Comparison of ENCODE assay signal across 34 cellular contexts in genomic region chr2:156834431-156834830, GRCh38.
"Had no signal": no experiment of that assay in that cellular context is flagged by ENCODE, and none has a peak within 500 bp of the region (broad histone marks: within the 10 kb centered on the region; RNA-seq: fewer than 3 reads in every experiment).

No MANE protein-coding gene starts in this region.

- DNase-seq: Karpas-422, Kasumi-1, MG63, MM.1S, MV-4-11, NCI-H1048, NCI-H1092, NCI-H1092 treated with DMSO at 0.1 percent for 48 hours, NCI-H1105, NCI-H1105 treated with DMSO at 0.1 percent for 48 hours, NCI-H1417, NCI-H1417 treated with DMSO at 0.1 percent for 48 hours, NCI-H1436, NCI-H1436 treated with DMSO at 0.1 percent for 48 hours, NCI-H146, NCI-H1694, NCI-H1694 treated with DMSO at 0.1 percent for 48 hours, NCI-H187, NCI-H187 treated with DMSO at 0.1 percent for 48 hours, NCI-H1930, NCI-H2029, NCI-H2029 treated with DMSO at 0.1 percent for 48 hours, NCI-H2081, NCI-H2081 treated with DMSO at 0.1 percent for 48 hours, NCI-H2107, NCI-H2171, NCI-H2171 treated with DMSO at 0.1 percent for 48 hours, NCI-H2227 treated with DMSO at 0.1 percent for 48 hours, NCI-H345, NCI-H446, NCI-H446 treated with DMSO at 0.1 percent for 48 hours, NCI-H510A, NCI-H510A treated with DMSO at 0.1 percent for 48 hours had no signal

- H3K27me3 ChIP-seq: MG63 had no signal

- H3K9ac ChIP-seq: KMS-11 had no signal

- H3K36me3 ChIP-seq: MG63 had no signal

- H3K27ac ChIP-seq: KMS-11 had no signal

- H3K4me3 ChIP-seq: MG63 had no signal

- H3K9me3 ChIP-seq: MG63 had no signal

- H3K4me2 ChIP-seq: KMS-11 had no signal
